Comparison of ENCODE assay signal across 7 cellular contexts in genomic region chr15:67067930-67068542, GRCh38. TPM values are rescaled to one million over a fixed set of nuclear protein-coding genes. Genes with fewer than 3 reads are reported as not detected.
DNase-seq lines count a peak whose midpoint lies in the region; ATAC-seq and TF ChIP-seq lines count a peak whose summit lies in the region.

No MANE protein-coding gene starts in this region.

- no peak for TF ChIP-seq CTCF in IMR-90 (conservative IDR thresholded peaks at IDR 0.05; ENCODE audit: low read depth, low read length)
- TF ChIP-seq CTCF in suprapubic skin (IDR thresholded peaks at IDR 0.05): no peak

- peaks cover 20% of the 10 kb centered on the region for H3K4me1 ChIP-seq in IMR-90 (ENCODE audit: control insufficient read depth, insufficient read depth, low read length)
- H3K4me1 ChIP-seq in iPS-20b (ENCODE audit: insufficient read depth, low read length): peaks cover 32% of the 10 kb centered on the region
- peaks cover 51% of the 10 kb centered on the region for H3K4me1 ChIP-seq in suprapubic skin

- H3K9ac ChIP-seq in IMR-90 (ENCODE audit: low read depth, low read length) (peak overlapping the region; percentile 94), iPS-20b (ENCODE audit: low read depth, low read length) (peak overlapping the region; percentile 79; the same call in 1 of the 2 replicates)

- 0% methylated on average over 2 of the region's 3 CpGs; no CpG with 5 or more reads in 1 of the 2 experiments for WGBS in IMR-90 (ENCODE audit: extremely low coverage in 2 of 2, insufficient read length in 1 of 2), 2 experiments
- WGBS in suprapubic skin: 31% methylated on average over 3 of the region's 3 CpGs

- peak overlapping the region; percentile 73 for H3K18ac ChIP-seq in IMR-90 (ENCODE audit: low read depth, low read length)

- peaks cover 68% of the 10 kb centered on the region for H4K20me1 ChIP-seq in IMR-90 (ENCODE audit: insufficient read depth, low read length)

- intact Hi-C loops in IMR-90 (cut with micrococcal nuclease): loop anchor here (5.0 to 10.0 kb wide), 3 partner anchors 59 to 767 kb away; no protein-coding TSS in a partner anchor

- H4K91ac ChIP-seq in IMR-90 (ENCODE audit: insufficient read depth, low read depth, low read length): peak overlapping the region; percentile 79

- peak overlapping the region; percentile 89 for H3K4ac ChIP-seq in IMR-90 (ENCODE audit: low read depth, low read length)

- H2BK5ac ChIP-seq in IMR-90 (ENCODE audit: low read depth, low read length, poor library complexity, severe bottlenecking): peak overlapping the region; percentile 84

- H4K8ac ChIP-seq in IMR-90 (ENCODE audit: low read depth in 2 of 2, low read length in 2 of 2): peak overlapping the region; percentile 22 to 44

- POLR2A ChIA-PET in IMR-90 (lab: Charles Lee; ENCODE audit: unreplicated experiment): interaction anchor here (0.6 to 1.1 kb wide), 2 partner anchors 39 to 83 kb away, joined by 3 to 4 read pairs; no protein-coding TSS in a partner anchor

- dilution Hi-C loops in IMR-90 (cut with HindIII; ENCODE audit: low sequenced_read_pairs, unreplicated experiment): no loop called here

- H3K4me2 ChIP-seq in IMR-90 (ENCODE audit: low read depth, low read length): peak overlapping the region; percentile 97

- H3K79me1 ChIP-seq in IMR-90 (ENCODE audit: low read depth in 1 of 2, low read length in 2 of 2): peaks cover 0 to 31% of the 10 kb centered on the region in 2 experiments; a peak in 2 of 4 replicates

- peaks cover 17% of the 10 kb centered on the region for H3K9me1 ChIP-seq in IMR-90 (ENCODE audit: insufficient read depth, low read length)

- peak; percentile 22 for TF ChIP-seq POLR2A in IMR-90 (IDR thresholded peaks at IDR 0.05; ENCODE audit: low read depth, low read length)
- TF ChIP-seq POLR2A in suprapubic skin (IDR thresholded peaks at IDR 0.05): no peak

- TF ChIP-seq RAD21 in IMR-90 (IDR thresholded peaks at IDR 0.05; ENCODE audit: low read length): no peak

- H4K5ac ChIP-seq in IMR-90 (ENCODE audit: low read depth, low read length): peak overlapping the region; percentile 9

- peak overlapping the region; percentile 8; the same call in 1 of the 3 replicates for H2BK15ac ChIP-seq in IMR-90 (ENCODE audit: low read depth, low read length)

- peak overlapping the region; percentile 83 for H3K23ac ChIP-seq in IMR-90 (ENCODE audit: low read depth, low read length)

- peak; percentile 32 for DNase-seq in IMR-90
- peak; percentile 22 for DNase-seq in activated naive CD4-positive, alpha-beta T cell treated with anti-CD3 and anti-CD28 coated beads, Interleukin-2, amount 50 U/mL, for 16 hours
- DNase-seq in suprapubic skin (ENCODE audit: low spot score in 2 of 2): no peak
- DNase-seq in stimulated activated naive CD4-positive, alpha-beta T cell treated with Interleukin-2 at 50 U/mL for 16 hours (lab: John Stamatoyannopoulos, UW): no peak
- no peak for DNase-seq in epidermal melanocyte (ENCODE audit: insufficient read length, low spot score)
- DNase-seq in GM19238 (ENCODE audit: insufficient read length, low spot score): no peak

- no peak for TF ChIP-seq EP300 in suprapubic skin (IDR thresholded peaks at IDR 0.05)

- no peaks in the 10 kb centered on the region for H3K27me3 ChIP-seq in IMR-90 (ENCODE audit: control insufficient read depth, insufficient read depth, low read length)
- peaks cover 54% of the 10 kb centered on the region for H3K27me3 ChIP-seq in iPS-20b (ENCODE audit: insufficient read depth, low read length)
- H3K27me3 ChIP-seq in suprapubic skin: no peaks in the 10 kb centered on the region

- peak overlapping the region; percentile 85 for H2AK5ac ChIP-seq in IMR-90 (ENCODE audit: low read depth, low read length)

- H3K4me3 ChIP-seq in IMR-90 (ENCODE audit: insufficient read depth, low read depth, low read length) (peak overlapping the region; percentile 96), iPS-20b (ENCODE audit: low read length) (peak overlapping the region; percentile 83), suprapubic skin (peak overlapping the region; percentile 88)

- no peak for ATAC-seq in IMR-90 (ENCODE audit: low read depth)

- peak overlapping the region; percentile 88 for H3K14ac ChIP-seq in IMR-90 (replicated peaks; ENCODE audit: low read depth, low read length)

- peak overlapping the region; percentile 80 for H2BK120ac ChIP-seq in IMR-90 (ENCODE audit: low read depth, low read length)

- H3K56ac ChIP-seq in IMR-90 (ENCODE audit: extremely low read depth, insufficient read depth, low read length): peak overlapping the region; percentile 89

- H3K36me3 ChIP-seq in IMR-90 (ENCODE audit: control insufficient read depth, insufficient read depth, low read length) (peaks cover 28% of the 10 kb centered on the region), iPS-20b (ENCODE audit: insufficient read depth, low read depth, low read length) (no peaks in the 10 kb centered on the region), suprapubic skin (no peaks in the 10 kb centered on the region)

- peak overlapping the region; percentile 97 for H2AK9ac ChIP-seq in IMR-90 (replicated peaks; ENCODE audit: low read depth, low read length, poor library complexity)

- H3K9me3 ChIP-seq in IMR-90 (ENCODE audit: control insufficient read depth, insufficient read depth, low read length) (no peaks in the 10 kb centered on the region), iPS-20b (ENCODE audit: insufficient read depth, low read depth, low read length) (no peaks in the 10 kb centered on the region), suprapubic skin (no peaks in the 10 kb centered on the region)

- in situ Hi-C loops in IMR-90 (cut with MboI; ENCODE audit: low sequenced_read_pairs): loop anchor here (5.0 to 10.0 kb wide), 2 partner anchors 116 to 367 kb away; no protein-coding TSS in a partner anchor

- H2BK20ac ChIP-seq in IMR-90 (ENCODE audit: low read depth, low read length): peak overlapping the region; percentile 11

- no TSS peak for BruUV-seq in IMR-90 (replicated peaks; lab: Mats Ljungman, UMichigan)

- no peak overlapping the region for H2AFZ ChIP-seq in IMR-90 (replicated peaks; ENCODE audit: low read length, poor library complexity)

- CTCF ChIA-PET in IMR-90 (lab: Yijun Ruan, JAX): no interaction called here

- H3K27ac ChIP-seq in IMR-90 (ENCODE audit: insufficient read depth, low read length) (peak overlapping the region; percentile 92), iPS-20b (ENCODE audit: low read length) (no peak overlapping the region), suprapubic skin (peak overlapping the region; percentile 75)

TF ChIP-seq in IMR-90, 13 proteins besides CTCF, POLR2A, EP300 and RAD21:
- TF ChIP-seq SMC3 (IDR thresholded peaks at IDR 0.05; ENCODE audit: low read depth, low read length) (peak; percentile 20; the same call in 1 of the 2 replicates), MXI1 (IDR thresholded peaks at IDR 0.05; ENCODE audit: borderline replicate concordance, low read depth, low read length) (no peak)

RNA-seq across cellular contexts. Expression of gene SMAD3, which starts 2.6 kb away (rescaled TPM):
- total RNA-seq in IMR-90 (2012; rRNA removed) (71.0 and 71.1 TPM in 2 replicates), suprapubic skin (10 to 100 TPM; 41.9 to 94.9 (median 56.1) TPM)
- polyA plus RNA-seq in IMR-90 (2012; rRNA removed): 177 and 194 TPM in 2 replicates
- 153 and 181 TPM in 2 replicates for polyA plus RNA-seq in IMR-90 (2012; cell fraction: cytosol; rRNA removed)
- polyA plus RNA-seq in IMR-90 (2012; cell fraction: nucleus; rRNA removed; ENCODE audit: low replicate concordance): 378 and 409 TPM in 2 replicates

Comparison
In these comparisons a context has a peak if more than half of its experiments do, and no peak if none do; other contexts are left out.
1. DNase-seq: peak in IMR-90 (single experiment) and activated naive CD4-positive, alpha-beta T cell treated with anti-CD3 and anti-CD28 coated beads, Interleukin-2, amount 50 U/mL, for 16 hours (single experiment); none in suprapubic skin (0 of 2), stimulated activated naive CD4-positive, alpha-beta T cell treated with Interleukin-2 at 50 U/mL for 16 hours (single experiment), epidermal melanocyte (single experiment) and GM19238 (single experiment).
2. Peak in every context shown above with its lines, with median percentiles within 50 percentile points of each other: H3K4me3 ChIP-seq.